22 cellular contexts compared by ENCODE assay signal in genomic region chr2:218679119-218679518, GRCh38. TPM values are rescaled to one million over a fixed set of nuclear protein-coding genes. Genes with fewer than 3 reads are reported as not detected.
DNase-seq lines count a peak whose midpoint lies in the region; ATAC-seq, FAIRE-seq and TF ChIP-seq lines count a peak whose summit lies in the region.
"Had no signal": no experiment of that assay in that cellular context is flagged by ENCODE, and none has a peak within 500 bp of the region (broad histone marks: within the 10 kb centered on the region; RNA-seq: fewer than 3 reads in every experiment).

No MANE protein-coding gene starts in this region.

- no peaks in the 10 kb centered on the region for H3K27me3 Mint-ChIP-seq in astrocyte (ENCODE audit: low read depth, unreplicated experiment)
- H3K27me3 Mint-ChIP-seq: activated CD8-positive, alpha-beta T cell treated with anti-CD3 and anti-CD28 coated beads for 36 hours; effector memory CD8-positive, alpha-beta T cell had no signal

- no peak overlapping the region for H3K4me2 ChIP-seq in astrocyte (ENCODE audit: low read length)

- peak overlapping the region; percentile 42 for H3K27ac Mint-ChIP-seq in astrocyte (ENCODE audit: unreplicated experiment)
- H3K27ac Mint-ChIP-seq: activated CD8-positive, alpha-beta T cell treated with anti-CD3 and anti-CD28 coated beads for 36 hours; activated T-helper 1 cell treated with anti-CD3 and anti-CD28 coated beads, Interleukin-12 subunit alpha, Interleukin-12 subunit beta, Interleukin-2, Interleukin-4 antibody, amounts not matched to agents 30 ng/mL and 10 ng/mL and 1 ng/mL, durations not matched to agents 14 hours and 24 hours and 36 hours; effector memory CD8-positive, alpha-beta T cell had no signal

- H3K27ac ChIP-seq in astrocyte (ENCODE audit: low read depth, low read length) (no peak overlapping the region), small intestine (ENCODE audit: low read depth in 1 of 2, low read length in 1 of 2) (no peak overlapping the region)
- H3K27ac ChIP-seq: 22Rv1; adrenal gland; BLaER1 treated with 17β-estradiol and CSF1 and Interleukin-3, amounts not matched to agents 10 nM and 100 nM; pancreas; SK-N-MC; skin epidermis; VCaP had no signal

- H3K36me3 ChIP-seq in astrocyte (ENCODE audit: insufficient read depth, low read length) (peaks cover 20% of the 10 kb centered on the region), small intestine (ENCODE audit: control insufficient read depth in 2 of 2, insufficient read depth in 2 of 2, low read length in 2 of 2) (peaks cover 0 to 2% of the 10 kb centered on the region in 2 donors)

- no peaks in the 10 kb centered on the region for H4K20me1 ChIP-seq in astrocyte (ENCODE audit: insufficient read depth, low read length)

- no peaks in the 10 kb centered on the region for H3K4me1 ChIP-seq in astrocyte (ENCODE audit: insufficient read depth, low read length)
- H3K4me1 ChIP-seq in small intestine (ENCODE audit: control insufficient read depth in 2 of 2, insufficient read depth in 1 of 2, low read depth in 1 of 2, low read length in 1 of 2): no peaks in the 10 kb centered on the region
- H3K4me1 ChIP-seq: adrenal gland, pancreas had no signal

- H3K27me3 ChIP-seq in astrocyte (ENCODE audit: insufficient read depth, low read length) (no peaks in the 10 kb centered on the region), small intestine (ENCODE audit: control insufficient read depth in 2 of 2, insufficient read depth in 2 of 2, low read length in 2 of 2) (no peaks in the 10 kb centered on the region)
- H3K27me3 ChIP-seq: adrenal gland; BLaER1 treated with 17β-estradiol and CSF1 and Interleukin-3, amounts not matched to agents 10 nM and 100 nM; pancreas had no signal

- H3K4me1 Mint-ChIP-seq in astrocyte (ENCODE audit: low read depth, unreplicated experiment): peaks cover 3% of the 10 kb centered on the region

- FAIRE-seq in astrocyte (lab: Jason Lieb, UNC) (no peak), small intestine (lab: Jason Lieb, UNC) (no peak)
- FAIRE-seq: pancreas had no signal

- no peak for TF ChIP-seq CTCF in astrocyte (IDR thresholded peaks at IDR 0.05; ENCODE audit: insufficient read depth, low read depth, low read length)

- WGBS in small intestine, 3 donors: 63 to 75% (median 63%) methylated on average over 4 of the region's 4 CpGs

- no peak for ATAC-seq in HG03175 (IDR thresholded peaks at IDR 0.05; ENCODE audit: unreplicated experiment)
- ATAC-seq: activated CD8-positive, alpha-beta T cell treated with anti-CD3 and anti-CD28 coated beads for 36 hours; effector memory CD8-positive, alpha-beta T cell had no signal

- peaks cover 16% of the 10 kb centered on the region for H3K36me3 Mint-ChIP-seq in astrocyte (ENCODE audit: low read depth, unreplicated experiment)

- DNase-seq in SIG-M5 treated with dmso at 0.1 percent for 504 hours (lab: John Stamatoyannopoulos, UW; ENCODE audit: unreplicated experiment) (peak; percentile 42), SIG-M5 (lab: John Stamatoyannopoulos, UW) (no peak), NOMO-1 (lab: John Stamatoyannopoulos, UW; ENCODE audit: unreplicated experiment in 2 of 2) (peak; percentile 5 to 45), astrocyte (ENCODE audit: low read depth) (no peak), small intestine (peak; percentile 19), anterior cingulate cortex (lab: John Stamatoyannopoulos, UW) (no peak), NCI-H524 (lab: John Stamatoyannopoulos, UW) (no peak)
- DNase-seq: activated CD8-positive, alpha-beta T cell treated with anti-CD3 and anti-CD28 coated beads for 36 hours; DMS153; effector memory CD8-positive, alpha-beta T cell; hypothalamus; NCI-H1436 treated with DMSO at 0.1 percent for 48 hours; NCI-H226; pancreas had no signal

- no peak overlapping the region for H3K4me3 ChIP-seq in astrocyte (ENCODE audit: insufficient read depth, low read depth, low read length)
- H3K4me3 ChIP-seq in small intestine (ENCODE audit: low read depth in 1 of 2, low read length in 2 of 2): no peak overlapping the region
- H3K4me3 ChIP-seq: adrenal gland; BLaER1 treated with 17β-estradiol and CSF1 and Interleukin-3, amounts not matched to agents 10 nM and 100 nM; pancreas; SK-N-MC; skin epidermis had no signal

- H2AFZ ChIP-seq in astrocyte (ENCODE audit: low read depth, low read length): no peak overlapping the region

- H3K9me3 ChIP-seq in astrocyte (ENCODE audit: insufficient read depth, low read depth, low read length): no peaks in the 10 kb centered on the region
- H3K9me3 ChIP-seq in small intestine (ENCODE audit: control insufficient read depth, low read depth): no peaks in the 10 kb centered on the region
- H3K9me3 ChIP-seq: adrenal gland; BLaER1 treated with 17β-estradiol and CSF1 and Interleukin-3, amounts not matched to agents 10 nM and 100 nM; pancreas had no signal

- no peaks in the 10 kb centered on the region for H3K79me2 ChIP-seq in astrocyte (ENCODE audit: insufficient read depth, low read length)

- H3K9ac ChIP-seq in astrocyte (ENCODE audit: low read length): no peak overlapping the region
- H3K9ac ChIP-seq: BLaER1 treated with 17β-estradiol and CSF1 and Interleukin-3, amounts not matched to agents 10 nM and 100 nM had no signal

- H3K9me3 Mint-ChIP-seq in astrocyte (ENCODE audit: unreplicated experiment): no peaks in the 10 kb centered on the region
- H3K9me3 Mint-ChIP-seq: activated CD8-positive, alpha-beta T cell treated with anti-CD3 and anti-CD28 coated beads for 36 hours; activated T-helper 1 cell treated with anti-CD3 and anti-CD28 coated beads, Interleukin-12 subunit alpha, Interleukin-12 subunit beta, Interleukin-2, Interleukin-4 antibody, amounts not matched to agents 30 ng/mL and 10 ng/mL and 1 ng/mL, durations not matched to agents 14 hours and 24 hours and 36 hours; effector memory CD8-positive, alpha-beta T cell had no signal

- H3K4me3 Mint-ChIP-seq in astrocyte (ENCODE audit: unreplicated experiment): no peak overlapping the region
- H3K4me3 Mint-ChIP-seq: activated CD8-positive, alpha-beta T cell treated with anti-CD3 and anti-CD28 coated beads for 36 hours; activated T-helper 1 cell treated with anti-CD3 and anti-CD28 coated beads, Interleukin-12 subunit alpha, Interleukin-12 subunit beta, Interleukin-2, Interleukin-4 antibody, amounts not matched to agents 30 ng/mL and 10 ng/mL and 1 ng/mL, durations not matched to agents 14 hours and 24 hours and 36 hours; effector memory CD8-positive, alpha-beta T cell had no signal

RNA-seq across cellular contexts. Expression of gene STK36, which starts 7.2 kb away (rescaled TPM):
- total RNA-seq in astrocyte: 42.6 and 46.0 TPM in 2 replicates
- polyA plus RNA-seq in small intestine: 10 to 100 TPM in 2 of 3 donors, 1 to 10 TPM in 1; 9.7 to 18.1 (median 11.7) TPM

RNA-seq across cellular contexts. Expression of gene RNF25, which starts 7.3 kb away (rescaled TPM):
- total RNA-seq in astrocyte: 44.7 and 47.3 TPM in 2 replicates
- 10 to 100 TPM; 15.1 to 19.8 (median 17.7) TPM for polyA plus RNA-seq in small intestine

RNA-seq across cellular contexts. Expression of gene BCS1L, which starts 19.6 kb away (rescaled TPM):
- total RNA-seq in astrocyte: 27.5 and 28.4 TPM in 2 replicates
- 10 to 100 TPM; 18.9 to 42.7 (median 25.2) TPM for polyA plus RNA-seq in small intestine

RNA-seq across cellular contexts. Expression of gene ZNF142, which starts 19.7 kb away (rescaled TPM):
- 19.9 and 28.0 TPM in 2 replicates for total RNA-seq in astrocyte
- 1 to 10 TPM; 3.0 to 6.9 (median 3.4) TPM for polyA plus RNA-seq in small intestine

RNA-seq across cellular contexts. Expression of gene TTLL4, which starts 31.5 kb away (rescaled TPM):
- 27.4 and 33.8 TPM in 2 replicates for total RNA-seq in astrocyte
- 10 to 100 TPM in 2 of 3 donors, 1 to 10 TPM in 1; 8.6 to 14.1 (median 11.0) TPM for polyA plus RNA-seq in small intestine

Comparison
In these comparisons a context has a peak if more than half of its experiments do, and no peak if none do; other contexts are left out.
1. DNase-seq: peak in SIG-M5 treated with dmso at 0.1 percent for 504 hours (single experiment), NOMO-1 (2 of 2) and small intestine (single experiment); none in SIG-M5 (single experiment), astrocyte (single experiment), anterior cingulate cortex (0 of 58) and NCI-H524 (0 of 2).